Comparison of ENCODE assay signal across 8 cellular contexts in the genomic region with DNA sequence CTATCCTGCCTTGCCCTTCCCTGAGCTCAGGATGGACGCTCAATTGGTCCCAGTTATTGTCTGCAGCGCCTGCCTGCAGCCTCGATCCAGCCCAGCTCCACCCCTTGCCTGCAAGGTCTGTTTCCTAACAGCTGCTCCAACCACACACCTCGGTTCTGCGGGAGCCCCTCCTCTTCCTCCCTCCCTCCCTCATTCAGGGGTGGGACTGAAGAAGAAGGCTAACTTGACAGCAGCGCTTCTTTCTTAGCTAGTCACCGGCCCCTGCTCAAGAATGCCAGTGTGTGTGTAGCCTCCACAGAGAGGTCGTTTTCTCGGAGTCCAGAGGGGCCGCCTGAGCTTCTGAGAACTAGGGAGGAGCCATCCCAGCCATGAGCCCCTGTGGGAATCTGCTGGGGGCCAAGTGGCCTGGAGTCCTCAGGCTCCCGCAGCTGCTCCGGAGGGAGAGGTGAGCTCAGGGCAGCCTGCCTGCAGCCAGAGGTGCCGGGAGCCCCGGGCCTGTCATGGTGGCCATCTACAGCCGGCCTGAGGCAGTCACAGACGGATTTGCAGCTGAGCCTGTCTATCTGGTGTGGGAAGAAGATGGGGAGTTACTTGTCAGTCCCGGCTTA. TPM values are rescaled to one million over a fixed set of nuclear protein-coding genes. Genes with fewer than 3 reads are reported as not detected.
DNase-seq lines count a peak whose midpoint lies in the region; ATAC-seq and TF ChIP-seq lines count a peak whose summit lies in the region.

No MANE protein-coding gene starts in this region.

- DNase-seq in ACHN (peak; percentile 84), HT1080 (ENCODE audit: low read depth) (peak; percentile 90), T47D (ENCODE audit: low read depth in 1 of 2, low spot score in 1 of 2) (peak; percentile 53 to 94), skeletal muscle cell (ENCODE audit: low read depth) (peak; percentile 81)

- no peaks in the 10 kb centered on the region for H3K9me3 ChIP-seq in iPS-18c (ENCODE audit: control insufficient read depth, insufficient read depth, low read length)

- no peak for ATAC-seq in HG03135 (IDR thresholded peaks at IDR 0.05; ENCODE audit: unreplicated experiment)
- no peak for ATAC-seq in GM19397 (IDR thresholded peaks at IDR 0.05; ENCODE audit: unreplicated experiment)

- H3K4me3 ChIP-seq in WI38 (ENCODE audit: low read depth, low read length) = peak overlapping the region; percentile 74
- H3K4me3 ChIP-seq in iPS-18c (ENCODE audit: insufficient read depth, low read depth, low read length) = peak overlapping the region; percentile 34; the same call in 1 of the 2 replicates
- peak overlapping the region; percentile 63 for H3K4me3 ChIP-seq in skeletal muscle cell (ENCODE audit: low read depth, low read length)

- no peak for TF ChIP-seq CTCF in WI38 (IDR thresholded peaks at IDR 0.05; ENCODE audit: low read depth, low read length)

- in situ Hi-C loops in ACHN (cut with HindIII; ENCODE audit: low pct_ligation_motif_present, low pct_unique_long_range_greater_than_20kb, low sequenced_read_pairs) (no loop called here), T47D (cut with HindIII; ENCODE audit: low pct_unique_long_range_greater_than_20kb, low sequenced_read_pairs) (no loop called here)

RNA-seq across cellular contexts. Expression of a gene that starts 36.1 kb away (rescaled TPM):
- 18.7 and 19.9 TPM in 2 replicates for total RNA-seq in HT1080 (2014; rRNA removed; shearing (Covaris generic))
- 7.8 and 10.3 TPM in 2 replicates for polyA plus RNA-seq in HT1080 (2015; cell fraction: cytosol; rRNA removed)
- 20.6 and 22.3 TPM in 2 replicates for polyA plus RNA-seq in HT1080 (2015; cell fraction: nucleus; rRNA removed)

RNA-seq across cellular contexts. Expression of a gene that starts 44.0 kb away (rescaled TPM):
- total RNA-seq in HT1080 (2014; rRNA removed; shearing (Covaris generic)) = 1.1 and 1.3 TPM in 2 replicates
- polyA plus RNA-seq in HT1080 (2015; cell fraction: cytosol; rRNA removed) = 1.7 and 2.5 TPM in 2 replicates
- 6.1 and 9.4 TPM in 2 replicates for polyA plus RNA-seq in HT1080 (2015; cell fraction: nucleus; rRNA removed)
